ENCODE assay signal across 22 cellular contexts in genomic region chr15:78205856-78206255, GRCh38. TPM values are rescaled to one million over a fixed set of nuclear protein-coding genes. Genes with fewer than 3 reads are reported as not detected.
DNase-seq lines count a peak whose midpoint lies in the region; ATAC-seq and TF ChIP-seq lines count a peak whose summit lies in the region.
"Had no signal": no experiment of that assay in that cellular context is flagged by ENCODE, and none has a peak within 500 bp of the region (broad histone marks: within the 10 kb centered on the region; RNA-seq: fewer than 3 reads in every experiment).

No MANE protein-coding gene starts in this region.

- H3K4me2 ChIP-seq in smooth muscle cell = peak overlapping the region; percentile 30

- no peaks in the 10 kb centered on the region for H3K36me3 ChIP-seq in SJCRH30
- H3K36me3 ChIP-seq in lower lobe of right lung = no peaks in the 10 kb centered on the region
- no peaks in the 10 kb centered on the region for H3K36me3 ChIP-seq in smooth muscle cell (ENCODE audit: low read depth)
- H3K36me3 ChIP-seq: HAP-1, heart right ventricle, uterus had no signal

- DNase-seq in activated CD4-positive, CD25-positive, alpha-beta regulatory T cell treated with anti-CD3 and anti-CD28 coated beads, Interleukin-2, amount 50 U/mL, for 72 hours = peak; percentile 25
- DNase-seq in SJCRH30 (no peak), lower lobe of right lung (peak; percentile 30), smooth muscle cell (lab: John Stamatoyannopoulos, UW; ENCODE audit: unreplicated experiment) (no peak), NOMO-1 (lab: John Stamatoyannopoulos, UW; ENCODE audit: unreplicated experiment in 2 of 2) (no peak)
- no peak for DNase-seq in natural killer cell treated with Interleukin-12 subunit alpha and Interleukin-12 subunit beta and Interleukin-15 and Interleukin-18, amount 100 ng/mL, for 72 hours (ENCODE audit: low spot score)
- DNase-seq in activated CD8-positive, alpha-beta T cell treated with anti-CD3 and anti-CD28 coated beads for 36 hours = no peak
- DNase-seq: activated effector memory CD4-positive, alpha-beta T cell treated with Interleukin-2 at 50 U/mL for 16 hours; Caco-2; EL; heart right ventricle; NCI-H1105 treated with DMSO at 0.1 percent for 48 hours; NCI-H2107; NCI-H510A; stimulated activated CD4-positive, alpha-beta T cell treated with anti-CD3 and anti-CD28 coated beads, Interleukin-4, amount 100 ng/mL, for 4 hours; T1000; uterus had no signal

- H3K4me3 Mint-ChIP-seq in natural killer cell treated with Interleukin-12 subunit alpha and Interleukin-12 subunit beta and Interleukin-15 and Interleukin-18, amount 100 ng/mL, for 72 hours = no peak overlapping the region
- no peak overlapping the region for H3K4me3 Mint-ChIP-seq in activated CD8-positive, alpha-beta T cell treated with anti-CD3 and anti-CD28 coated beads for 36 hours
- H3K4me3 Mint-ChIP-seq: B cell; naive thymus-derived CD4-positive, alpha-beta T cell had no signal

- H3K9ac ChIP-seq in smooth muscle cell (ENCODE audit: low read depth) = no peak overlapping the region

- H3K4me1 ChIP-seq in SJCRH30 (peaks cover 55% of the 10 kb centered on the region), lower lobe of right lung (no peaks in the 10 kb centered on the region), smooth muscle cell (ENCODE audit: low read depth) (peaks cover 5% of the 10 kb centered on the region)
- H3K4me1 ChIP-seq: Caco-2, uterus had no signal

- H3K27ac Mint-ChIP-seq in natural killer cell treated with Interleukin-12 subunit alpha and Interleukin-12 subunit beta and Interleukin-15 and Interleukin-18, amount 100 ng/mL, for 72 hours = no peak overlapping the region
- no peak overlapping the region for H3K27ac Mint-ChIP-seq in activated CD8-positive, alpha-beta T cell treated with anti-CD3 and anti-CD28 coated beads for 36 hours
- H3K27ac Mint-ChIP-seq: B cell; naive thymus-derived CD4-positive, alpha-beta T cell had no signal

- no peaks in the 10 kb centered on the region for H3K9me3 Mint-ChIP-seq in natural killer cell treated with Interleukin-12 subunit alpha and Interleukin-12 subunit beta and Interleukin-15 and Interleukin-18, amount 100 ng/mL, for 72 hours
- H3K9me3 Mint-ChIP-seq in activated CD8-positive, alpha-beta T cell treated with anti-CD3 and anti-CD28 coated beads for 36 hours = no peaks in the 10 kb centered on the region
- H3K9me3 Mint-ChIP-seq: naive thymus-derived CD4-positive, alpha-beta T cell had no signal

- H3K79me2 ChIP-seq in smooth muscle cell (ENCODE audit: low read depth) = no peaks in the 10 kb centered on the region

- no peak for ATAC-seq in activated CD4-positive, CD25-positive, alpha-beta regulatory T cell treated with anti-CD3 and anti-CD28 coated beads, Interleukin-2, amount 50 U/mL, for 24 hours
- no peak for ATAC-seq in lower lobe of right lung
- no peak for ATAC-seq in natural killer cell treated with Interleukin-12 subunit alpha and Interleukin-12 subunit beta and Interleukin-15 and Interleukin-18, amount 100 ng/mL, for 72 hours
- ATAC-seq in activated CD8-positive, alpha-beta T cell treated with anti-CD3 and anti-CD28 coated beads for 36 hours = no peak
- ATAC-seq: naive thymus-derived CD4-positive, alpha-beta T cell had no signal

- H2AFZ ChIP-seq in smooth muscle cell (ENCODE audit: low read depth) = no peak overlapping the region

- H3K4me1 Mint-ChIP-seq in natural killer cell treated with Interleukin-12 subunit alpha and Interleukin-12 subunit beta and Interleukin-15 and Interleukin-18, amount 100 ng/mL, for 72 hours (ENCODE audit: low read depth in 2 of 2) = no peaks in the 10 kb centered on the region
- no peaks in the 10 kb centered on the region for H3K4me1 Mint-ChIP-seq in activated CD8-positive, alpha-beta T cell treated with anti-CD3 and anti-CD28 coated beads for 36 hours (ENCODE audit: low read depth)
- H3K4me1 Mint-ChIP-seq: B cell; naive thymus-derived CD4-positive, alpha-beta T cell had no signal

- H3K9me3 ChIP-seq in SJCRH30 (replicated peaks) (no peaks in the 10 kb centered on the region), lower lobe of right lung (no peaks in the 10 kb centered on the region), smooth muscle cell (replicated peaks; ENCODE audit: low read depth) (no peaks in the 10 kb centered on the region)
- H3K9me3 ChIP-seq: Caco-2, HAP-1, heart right ventricle, uterus had no signal

- H3K27ac ChIP-seq in SJCRH30 (peak overlapping the region; percentile 96), lower lobe of right lung (no peak overlapping the region), smooth muscle cell (ENCODE audit: low read depth) (no peak overlapping the region)
- H3K27ac ChIP-seq: uterus had no signal

- H4K20me1 ChIP-seq in smooth muscle cell (ENCODE audit: low read depth) = no peaks in the 10 kb centered on the region

- WGBS in smooth muscle cell (ENCODE audit: low lambda C conversion rate) = 97% methylated on average over 10 of the region's 10 CpGs

- POLR2A ChIA-PET in activated CD8-positive, alpha-beta T cell treated with anti-CD3 and anti-CD28 coated beads for 36 hours (lab: Charles Lee) = no interaction called here

- no peaks in the 10 kb centered on the region for H3K27me3 Mint-ChIP-seq in natural killer cell treated with Interleukin-12 subunit alpha and Interleukin-12 subunit beta and Interleukin-15 and Interleukin-18, amount 100 ng/mL, for 72 hours
- H3K27me3 Mint-ChIP-seq in activated CD8-positive, alpha-beta T cell treated with anti-CD3 and anti-CD28 coated beads for 36 hours = no peaks in the 10 kb centered on the region

- no peak for TF ChIP-seq CTCF in lower lobe of right lung (IDR thresholded peaks at IDR 0.05)
- TF ChIP-seq CTCF in smooth muscle cell (IDR thresholded peaks at IDR 0.05; ENCODE audit: borderline replicate concordance, insufficient read depth, poor library complexity, severe bottlenecking) = no peak
- no peak for TF ChIP-seq CTCF in activated CD8-positive, alpha-beta T cell treated with anti-CD3 and anti-CD28 coated beads for 36 hours (IDR thresholded peaks at IDR 0.05)

- intact Hi-C loops in lower lobe of right lung (cut with DNase I) = no loop called here
- intact Hi-C loops in activated CD8-positive, alpha-beta T cell treated with anti-CD3 and anti-CD28 coated beads for 36 hours (cut with micrococcal nuclease) = no loop called here

- CTCF ChIA-PET in activated CD8-positive, alpha-beta T cell treated with anti-CD3 and anti-CD28 coated beads for 36 hours (lab: Charles Lee) = interaction anchor here (2.2 to 2.4 kb wide), 2 partner anchors 10 to 97 kb away, joined by 10 to 17 read pairs; no protein-coding TSS in a partner anchor

- H3K4me3 ChIP-seq in SJCRH30 (no peak overlapping the region), lower lobe of right lung (no peak overlapping the region), smooth muscle cell (no peak overlapping the region)
- H3K4me3 ChIP-seq: HAP-1, heart right ventricle, uterus had no signal

- no peaks in the 10 kb centered on the region for H3K36me3 Mint-ChIP-seq in natural killer cell treated with Interleukin-12 subunit alpha and Interleukin-12 subunit beta and Interleukin-15 and Interleukin-18, amount 100 ng/mL, for 72 hours
- H3K36me3 Mint-ChIP-seq in activated CD8-positive, alpha-beta T cell treated with anti-CD3 and anti-CD28 coated beads for 36 hours (ENCODE audit: low read depth) = no peaks in the 10 kb centered on the region
- H3K36me3 Mint-ChIP-seq: naive thymus-derived CD4-positive, alpha-beta T cell had no signal

- H3K27me3 ChIP-seq in SJCRH30 (no peaks in the 10 kb centered on the region), lower lobe of right lung (ENCODE audit: low read depth) (no peaks in the 10 kb centered on the region), smooth muscle cell (ENCODE audit: low read depth) (no peaks in the 10 kb centered on the region)
- H3K27me3 ChIP-seq: heart right ventricle, uterus had no signal

- H3F3A ChIP-seq in smooth muscle cell (ENCODE audit: low read depth) = peaks cover 5% of the 10 kb centered on the region

RNA-seq across cellular contexts. Expression of gene ACSBG1, which starts 28.5 kb away (rescaled TPM):
- total RNA-seq in SJCRH30 (2014; rRNA removed; shearing (Covaris generic)) = 0.08 and 0.63 TPM in 2 replicates
- total RNA-seq in lower lobe of right lung = 1.8 TPM
- under 0.01 TPM in 1 of 2 replicates, not detected in the other for total RNA-seq in smooth muscle cell
- 0.22 TPM in 1 of 2 replicates, not detected in the other for polyA plus RNA-seq in smooth muscle cell
- under 1 TPM in 1 of 2 donors, not detected in 1; 0.31 TPM for total RNA-seq in natural killer cell treated with Interleukin-12 subunit alpha and Interleukin-12 subunit beta and Interleukin-15 and Interleukin-18, amount 100 ng/mL, for 72 hours
- under 1 TPM in 1 of 2 experiments, not detected in 1; 0.18 TPM for total RNA-seq in activated CD8-positive, alpha-beta T cell treated with anti-CD3 and anti-CD28 coated beads for 36 hours
- total RNA-seq: Caco-2, dermis microvascular lymphatic vessel endothelial cell had no signal

RNA-seq across cellular contexts. Expression of gene IDH3A, which starts 56.7 kb away (rescaled TPM):
- total RNA-seq in SJCRH30 (2014; rRNA removed; shearing (Covaris generic)) = 66.1 and 68.4 TPM in 2 replicates
- 78.3 TPM for total RNA-seq in lower lobe of right lung
- 56.9 and 74.5 TPM in 2 replicates for total RNA-seq in smooth muscle cell
- polyA plus RNA-seq in smooth muscle cell = 31.3 and 33.6 TPM in 2 replicates
- total RNA-seq in natural killer cell treated with Interleukin-12 subunit alpha and Interleukin-12 subunit beta and Interleukin-15 and Interleukin-18, amount 100 ng/mL, for 72 hours = 100 to 1,000 TPM; 135 to 169 TPM
- total RNA-seq in activated CD8-positive, alpha-beta T cell treated with anti-CD3 and anti-CD28 coated beads for 36 hours = 100 to 1,000 TPM; 106 to 110 TPM

RNA-seq across cellular contexts. Expression of gene DNAJA4, which starts 58.5 kb away (rescaled TPM):
- 0.15 TPM in 1 of 2 replicates, not detected in the other for total RNA-seq in SJCRH30 (2014; rRNA removed; shearing (Covaris generic))
- total RNA-seq in lower lobe of right lung (34.4 TPM), smooth muscle cell (2.7 and 3.2 TPM in 2 replicates)
- polyA plus RNA-seq in smooth muscle cell = 4.0 and 5.8 TPM in 2 replicates
- 10 to 100 TPM; 35.2 to 50.4 TPM for total RNA-seq in natural killer cell treated with Interleukin-12 subunit alpha and Interleukin-12 subunit beta and Interleukin-15 and Interleukin-18, amount 100 ng/mL, for 72 hours
- total RNA-seq in activated CD8-positive, alpha-beta T cell treated with anti-CD3 and anti-CD28 coated beads for 36 hours = 10 to 100 TPM; 38.1 to 38.8 TPM

Comparison
In these comparisons a context has a peak if more than half of its experiments do, and no peak if none do; other contexts are left out.
1. DNase-seq: peak in activated CD4-positive, CD25-positive, alpha-beta regulatory T cell treated with anti-CD3 and anti-CD28 coated beads, Interleukin-2, amount 50 U/mL, for 72 hours (single experiment) and lower lobe of right lung (single experiment); none in SJCRH30 (0 of 2), smooth muscle cell (single experiment), NOMO-1 (0 of 2), natural killer cell treated with Interleukin-12 subunit alpha and Interleukin-12 subunit beta and Interleukin-15 and Interleukin-18, amount 100 ng/mL, for 72 hours (single experiment) and activated CD8-positive, alpha-beta T cell treated with anti-CD3 and anti-CD28 coated beads for 36 hours (single experiment).